14 cellular contexts compared by ENCODE assay signal in genomic region chr1:11045428-11046269, GRCh38. TPM values are rescaled to one million over a fixed set of nuclear protein-coding genes. Genes with fewer than 3 reads are reported as not detected.
A peak's percentile ranks its signal among the peaks of the same experiment; 100 is the strongest.
DNase-seq lines count a peak whose midpoint lies in the region; ATAC-seq, FAIRE-seq and TF ChIP-seq lines count a peak whose summit lies in the region.
"Had no signal": no experiment of that assay in that cellular context is flagged by ENCODE, and none has a peak within 500 bp of the region (broad histone marks: within the 10 kb centered on the region; RNA-seq: fewer than 3 reads in every experiment).

No MANE protein-coding gene starts in this region.

- no peak overlapping the region for H3K18ac ChIP-seq in H9 (ENCODE audit: insufficient read length, low read depth, low read length)

- intact Hi-C loops in GM12878 (cut with micrococcal nuclease; ENCODE audit: unreplicated experiment), result no loop called here

- H4K91ac ChIP-seq in H9 (ENCODE audit: insufficient read length, low read depth, low read length), result no peak overlapping the region

- no peak for TF ChIP-seq POLR2A in GM12878 (IDR thresholded peaks at IDR 0.05; ENCODE audit: low read depth, low read length)

- peak; percentile 93 for DNase-seq in H9
- DNase-seq in GM12878 (ENCODE audit: low read depth, low spot score), result no peak
- DNase-seq in mesenteric fat pad (ENCODE audit: low spot score), result peak; percentile 55
- no peak for DNase-seq in Ammon's horn (ENCODE audit: low spot score)
- DNase-seq: naive B cell, NCI-H1436, NCI-H446 had no signal

- no TSS peak for BruUV-seq in GM12878 (replicated peaks; lab: Mats Ljungman, UMichigan)

- H3K4me3 ChIP-seq in GM12878, result no peak overlapping the region

- H2BK15ac ChIP-seq in H9 (ENCODE audit: low read depth, low read length), result no peak overlapping the region

- TF ChIP-seq CTCF in H9 (conservative IDR thresholded peaks at IDR 0.05) (no peak), GM12878 (IDR thresholded peaks at IDR 0.05 in 2 of 3, conservative IDR thresholded peaks at IDR 0.05 in 1 of 3; ENCODE audit: control insufficient read depth in 2 of 3, extremely low read depth in 1 of 3, insufficient read depth in 1 of 3, low read depth in 3 of 3, low read length in 3 of 3) (no peak)

- ATAC-seq in GM12878 (no peak; the same call in 2 of the 3 replicates), GM21367 (IDR thresholded peaks at IDR 0.05; ENCODE audit: unreplicated experiment) (no peak), GM21528 (IDR thresholded peaks at IDR 0.05; ENCODE audit: low FRiP score, unreplicated experiment) (no peak)
- ATAC-seq: activated CD4-positive, CD25-positive, alpha-beta regulatory T cell treated with anti-CD3 and anti-CD28 coated beads, Interleukin-2, amount 50 U/mL, for 24 hours had no signal

- no peaks in the 10 kb centered on the region for H3K79me1 ChIP-seq in H9 (ENCODE audit: insufficient read depth, low read depth, low read length, poor library complexity, severe bottlenecking)

- WGBS in H9 (ENCODE audit: extremely low coverage, insufficient read length, low lambda C conversion rate), result no CpG with 5 or more reads among the region's 32 CpGs
- WGBS in GM12878 (ENCODE audit: insufficient coverage, insufficient replicate concordance, low lambda C conversion rate, missing lambda C conversion rate), result 56% methylated on average over 30 of the region's 32 CpGs

- H4K20me1 ChIP-seq in H9 (ENCODE audit: control insufficient read depth, insufficient read depth, insufficient read length), result peaks cover 4% of the 10 kb centered on the region
- no peaks in the 10 kb centered on the region for H4K20me1 ChIP-seq in GM12878 (ENCODE audit: control insufficient read depth, insufficient read depth)

- H3K4me1 ChIP-seq in H9 (ENCODE audit: insufficient read depth, low read length) (no peaks in the 10 kb centered on the region), GM12878 (ENCODE audit: control insufficient read depth, insufficient read depth, low read length) (no peaks in the 10 kb centered on the region)

- H3K27ac Mint-ChIP-seq in H9, result peak overlapping the region in 1 of 3 experiments; percentile 23; a peak in 1 of 7 replicates
- H3K27ac Mint-ChIP-seq: activated naive CD8-positive, alpha-beta T cell; naive B cell had no signal

- RAD21 ChIA-PET in GM12878 (lab: Charles Lee; ENCODE audit: unreplicated experiment), result no interaction called here

- FAIRE-seq in GM12878 (lab: Jason Lieb, UNC), result no peak
- FAIRE-seq: frontal cortex had no signal

- H2BK20ac ChIP-seq in H9 (ENCODE audit: low read depth, low read length, poor library complexity, severe bottlenecking), result no peak overlapping the region

- H2AK5ac ChIP-seq in H9 (ENCODE audit: insufficient read length, low read length), result no peak overlapping the region

- SMC1A ChIA-PET in GM12878 (lab: Charles Lee; ENCODE audit: uncharacterized antibody, unreplicated experiment), result interaction anchor here (1.0 kb wide), 1 partner anchor 82 kb away, joined by 3 read pairs; no protein-coding TSS in a partner anchor

- POLR2A ChIA-PET in GM12878 (lab: Charles Lee), result no interaction called here

- H3K14ac ChIP-seq in H9 (ENCODE audit: insufficient read depth, low read length), result no peak overlapping the region

- H3K9me3 ChIP-seq in H9 (ENCODE audit: control insufficient read depth, low read depth, low read length), result no peaks in the 10 kb centered on the region
- no peaks in the 10 kb centered on the region for H3K9me3 ChIP-seq in GM12878 (replicated peaks; ENCODE audit: control insufficient read depth, insufficient read depth, low read length)

- peak overlapping the region; percentile 44 to 53; a peak in 4 of 5 replicates for H3K4me3 Mint-ChIP-seq in H9
- H3K4me3 Mint-ChIP-seq: activated naive CD8-positive, alpha-beta T cell; naive B cell had no signal

- no peak overlapping the region for H3K4ac ChIP-seq in H9 (ENCODE audit: low read depth, low read length)

- no peak overlapping the region for H2BK12ac ChIP-seq in H9 (ENCODE audit: insufficient read length, low read depth, low read length)

- H4K5ac ChIP-seq in H9 (ENCODE audit: insufficient read length, low read depth, low read length), result no peak overlapping the region

- H3K9ac ChIP-seq in H9 (ENCODE audit: extremely low read depth, insufficient read length, low read length), result no peak overlapping the region
- H3K9ac ChIP-seq in GM12878 (ENCODE audit: control insufficient read depth, insufficient read depth, low read length), result no peak overlapping the region

- no peaks in the 10 kb centered on the region for H3K36me3 ChIP-seq in GM12878 (ENCODE audit: control insufficient read depth in 2 of 2, insufficient read depth in 2 of 2, low read length in 1 of 2)

- peaks cover 0 to 1% (median 0%) of the 10 kb centered on the region in 3 experiments; a peak in 1 of 7 replicates for H3K36me3 Mint-ChIP-seq in H9 (ENCODE audit: insufficient read depth in 1 of 3, low read depth in 3 of 3)
- H3K36me3 Mint-ChIP-seq: activated naive CD8-positive, alpha-beta T cell; naive B cell had no signal

- H3K79me2 ChIP-seq in H9 (ENCODE audit: insufficient read depth, low read length) (no peaks in the 10 kb centered on the region), GM12878 (ENCODE audit: control insufficient read depth, insufficient read depth, low read length) (no peaks in the 10 kb centered on the region)

- in situ Hi-C loops in GM12878 (cut with MboI), result no loop called here

- no peak overlapping the region for H2AFZ ChIP-seq in H9 (ENCODE audit: low read length)
- H2AFZ ChIP-seq in GM12878 (ENCODE audit: control insufficient read depth, low read depth, low read length), result no peak overlapping the region

- TF ChIP-seq RAD21 in GM12878 (IDR thresholded peaks at IDR 0.05; ENCODE audit: insufficient read depth, low read depth, low read length), result no peak

- no peak for TF ChIP-seq EP300 in GM12878 (IDR thresholded peaks at IDR 0.05; ENCODE audit: borderline replicate concordance in 1 of 2, control insufficient read depth in 1 of 2, low read depth in 2 of 2, low read length in 2 of 2)

- no peak overlapping the region for H3T11ph ChIP-seq in H9 (ENCODE audit: low read length)

- H3K27ac ChIP-seq in H9 (ENCODE audit: insufficient read length, low read depth, low read length) (no peak overlapping the region), GM12878 (ENCODE audit: control insufficient read depth, insufficient read depth) (no peak overlapping the region)

- no peak overlapping the region for H3K23ac ChIP-seq in H9 (ENCODE audit: insufficient read length, low read depth, low read length)

- no peaks in the 10 kb centered on the region for H3K23me2 ChIP-seq in H9 (ENCODE audit: insufficient read length, low read depth, low read length, poor library complexity, severe bottlenecking)

- no peaks in the 10 kb centered on the region for H3K27me3 Mint-ChIP-seq in H9 (ENCODE audit: low read depth)
- H3K27me3 Mint-ChIP-seq: activated naive CD8-positive, alpha-beta T cell; naive B cell had no signal

- CTCF ChIA-PET in GM12878 (lab: Yijun Ruan, JAX), result interaction anchor here (1.3 kb wide), 1 partner anchor 8 kb away, joined by 7 read pairs; no protein-coding TSS in a partner anchor

- H3K27me3 ChIP-seq in H9 (ENCODE audit: insufficient read depth, low read length), result no peaks in the 10 kb centered on the region
- no peaks in the 10 kb centered on the region for H3K27me3 ChIP-seq in GM12878 (replicated peaks in 1 of 2; ENCODE audit: control insufficient read depth in 2 of 2, insufficient read depth in 2 of 2, low read length in 1 of 2)

- no peak overlapping the region for H2BK120ac ChIP-seq in H9 (ENCODE audit: low read depth, low read length, poor library complexity, severe bottlenecking)

- peaks cover 4 to 5% of the 10 kb centered on the region in 2 experiments for H3K4me1 Mint-ChIP-seq in H9
- H3K4me1 Mint-ChIP-seq: naive B cell had no signal

- no peak overlapping the region for H3K4me2 ChIP-seq in H9 (ENCODE audit: insufficient read depth, insufficient read length, low read length)
- H3K4me2 ChIP-seq in GM12878 (ENCODE audit: control insufficient read depth, insufficient read depth), result no peak overlapping the region

- H2BK5ac ChIP-seq in H9 (ENCODE audit: insufficient read length, low read length), result no peak overlapping the region

- no peak overlapping the region for H3K56ac ChIP-seq in H9 (ENCODE audit: insufficient read length, low read depth, low read length)

- no peaks in the 10 kb centered on the region for H3K9me3 Mint-ChIP-seq in H9
- H3K9me3 Mint-ChIP-seq: naive B cell had no signal

- H4K8ac ChIP-seq in H9 (replicated peaks; ENCODE audit: insufficient read length, low read depth, low read length), result no peak overlapping the region

RNA-seq across cellular contexts. Expression of gene MASP2, which starts 1.4 kb away (rescaled TPM):
- total RNA-seq in H9 (2021) (0.46 and 0.57 TPM in 2 replicates), GM12878 (2014; rRNA removed) (0.05 TPM in 1 of 2 replicates, not detected in the other), GM12878 (2014; rRNA removed; fragmentation: Illumina TruSeq; extraction: Trizol) (0.04 TPM in 1 of 2 replicates, not detected in the other), GM12878 (2021) (not detected in 2 replicates), mesenteric fat pad (not detected)
- total RNA-seq in GM12878 (2013; cell fraction: nucleolus; rRNA removed), result 0.25 TPM in 1 of 2 replicates, not detected in the other
- 5.6 TPM for polyA plus RNA-seq in GM12878 (2011; ENCODE audit: low read depth)
- polyA plus RNA-seq in GM12878 (2011; rRNA removed) (not detected in 2 replicates), GM12878 (2014; fragmentation: Illumina TruSeq; extraction: Trizol) (not detected in 2 replicates), GM12878 (2014; fragmentation: Nextera tagmentation; extraction: Ambion mirVana) (under 1 TPM in 1 of 2 experiments, not detected in 1; 0.06 TPM), GM12878 (2014; rRNA removed) (not detected in 2 replicates), GM12878 (2016; fragmentation: Nextera tagmentation; extraction: Ambion mirVana) (under 1 TPM in 1 of 2 experiments, not detected in 1; 0.21 TPM)
- polyA plus RNA-seq in GM12878 (2011; cell fraction: cytosol; rRNA removed), result not detected in 2 replicates
- not detected in 2 replicates for polyA plus RNA-seq in GM12878 (2011; cell fraction: nucleus; rRNA removed)
- polyA plus RNA-seq in GM12878 (2012), result 2.0 and 5.9 TPM in 2 replicates
- not detected in 2 replicates for polyA minus RNA-seq in GM12878 (2011; rRNA and poly(A)+ RNA removed)
- not detected in 2 replicates for polyA minus RNA-seq in GM12878 (2011; cell fraction: cytosol; rRNA and poly(A)+ RNA removed)
- not detected in 2 replicates for polyA minus RNA-seq in GM12878 (2011; cell fraction: nucleus; rRNA and poly(A)+ RNA removed)
- total RNA-seq: cardiac septum, frontal cortex had no signal
- polyA plus RNA-seq: BJ had no signal

RNA-seq across cellular contexts. Expression of gene SRM, which starts 14.2 kb away (rescaled TPM):
- total RNA-seq in H9 (2021), result 196 and 212 TPM in 2 replicates
- 17.2 and 20.5 TPM in 2 replicates for total RNA-seq in GM12878 (2013; cell fraction: nucleolus; rRNA removed)
- 49.9 and 81.2 TPM in 2 replicates for total RNA-seq in GM12878 (2014; rRNA removed)
- total RNA-seq in GM12878 (2014; rRNA removed; fragmentation: Illumina TruSeq; extraction: Trizol), result 40.6 and 43.0 TPM in 2 replicates
- total RNA-seq in GM12878 (2021), result 249 and 255 TPM in 2 replicates
- polyA plus RNA-seq in GM12878 (2011; ENCODE audit: low read depth), result 48.6 TPM
- 11.0 and 22.2 TPM in 2 replicates for polyA plus RNA-seq in GM12878 (2011; rRNA removed)
- polyA plus RNA-seq in GM12878 (2011; cell fraction: cytosol; rRNA removed), result 70.7 and 73.8 TPM in 2 replicates
- 44.6 and 69.9 TPM in 2 replicates for polyA plus RNA-seq in GM12878 (2011; cell fraction: nucleus; rRNA removed)
- 130 and 136 TPM in 2 replicates for polyA plus RNA-seq in GM12878 (2012)
- polyA plus RNA-seq in GM12878 (2014; fragmentation: Illumina TruSeq; extraction: Trizol), result 59.5 and 133 TPM in 2 replicates
- 10 to 100 TPM; 16.7 to 46.6 TPM for polyA plus RNA-seq in GM12878 (2014; fragmentation: Nextera tagmentation; extraction: Ambion mirVana)
- 142 and 185 TPM in 2 replicates for polyA plus RNA-seq in GM12878 (2014; rRNA removed)
- polyA plus RNA-seq in GM12878 (2016; fragmentation: Nextera tagmentation; extraction: Ambion mirVana), result 100 to 1,000 TPM in 1 of 2 experiments, 10 to 100 TPM in 1; 81.1 to 155 TPM
- 40.4 and 67.7 TPM in 2 replicates for polyA minus RNA-seq in GM12878 (2011; rRNA and poly(A)+ RNA removed)
- polyA minus RNA-seq in GM12878 (2011; cell fraction: cytosol; rRNA and poly(A)+ RNA removed), result 56.3 and 73.1 TPM in 2 replicates
- 15.0 and 34.0 TPM in 2 replicates for polyA minus RNA-seq in GM12878 (2011; cell fraction: nucleus; rRNA and poly(A)+ RNA removed)
- 103 TPM for total RNA-seq in mesenteric fat pad

RNA-seq across cellular contexts. Expression of gene TARDBP, which starts 33.2 kb away (rescaled TPM):
- total RNA-seq in H9 (2021), result 207 and 209 TPM in 2 replicates
- 172 and 179 TPM in 2 replicates for total RNA-seq in GM12878 (2013; cell fraction: nucleolus; rRNA removed)
- total RNA-seq in GM12878 (2014; rRNA removed), result 55.6 and 64.1 TPM in 2 replicates
- total RNA-seq in GM12878 (2014; rRNA removed; fragmentation: Illumina TruSeq; extraction: Trizol), result 124 and 135 TPM in 2 replicates
- total RNA-seq in GM12878 (2021), result 155 and 174 TPM in 2 replicates
- polyA plus RNA-seq in GM12878 (2011; ENCODE audit: low read depth), result 89.3 TPM
- 209 and 284 TPM in 2 replicates for polyA plus RNA-seq in GM12878 (2011; rRNA removed)
- 92.3 and 131 TPM in 2 replicates for polyA plus RNA-seq in GM12878 (2011; cell fraction: cytosol; rRNA removed)
- polyA plus RNA-seq in GM12878 (2011; cell fraction: nucleus; rRNA removed), result 210 and 304 TPM in 2 replicates
- polyA plus RNA-seq in GM12878 (2012), result 145 and 148 TPM in 2 replicates
- polyA plus RNA-seq in GM12878 (2014; fragmentation: Illumina TruSeq; extraction: Trizol), result 318 and 350 TPM in 2 replicates
- 100 to 1,000 TPM in 1 of 2 experiments, 10 to 100 TPM in 1; 76.1 to 171 TPM for polyA plus RNA-seq in GM12878 (2014; fragmentation: Nextera tagmentation; extraction: Ambion mirVana)
- polyA plus RNA-seq in GM12878 (2014; rRNA removed), result 212 and 257 TPM in 2 replicates
- 100 to 1,000 TPM; 251 to 253 TPM for polyA plus RNA-seq in GM12878 (2016; fragmentation: Nextera tagmentation; extraction: Ambion mirVana)
- polyA minus RNA-seq in GM12878 (2011; rRNA and poly(A)+ RNA removed), result 90.0 and 129 TPM in 2 replicates
- polyA minus RNA-seq in GM12878 (2011; cell fraction: cytosol; rRNA and poly(A)+ RNA removed), result 54.4 and 74.5 TPM in 2 replicates
- polyA minus RNA-seq in GM12878 (2011; cell fraction: nucleus; rRNA and poly(A)+ RNA removed), result 68.2 and 109 TPM in 2 replicates
- total RNA-seq in mesenteric fat pad, result 128 TPM

RNA-seq across cellular contexts. Expression of gene EXOSC10, which starts 54.0 kb away (rescaled TPM):
- total RNA-seq in H9 (2021), result 83.4 and 89.0 TPM in 2 replicates
- total RNA-seq in GM12878 (2013; cell fraction: nucleolus; rRNA removed), result 139 and 147 TPM in 2 replicates
- 70.3 and 81.2 TPM in 2 replicates for total RNA-seq in GM12878 (2014; rRNA removed)
- 54.3 and 58.3 TPM in 2 replicates for total RNA-seq in GM12878 (2014; rRNA removed; fragmentation: Illumina TruSeq; extraction: Trizol)
- 60.0 and 62.5 TPM in 2 replicates for total RNA-seq in GM12878 (2021)
- polyA plus RNA-seq in GM12878 (2011; ENCODE audit: low read depth), result 31.0 TPM
- 52.8 and 60.4 TPM in 2 replicates for polyA plus RNA-seq in GM12878 (2011; rRNA removed)
- polyA plus RNA-seq in GM12878 (2011; cell fraction: cytosol; rRNA removed), result 60.7 and 64.8 TPM in 2 replicates
- polyA plus RNA-seq in GM12878 (2011; cell fraction: nucleus; rRNA removed), result 155 and 161 TPM in 2 replicates
- polyA plus RNA-seq in GM12878 (2012), result 41.6 and 44.9 TPM in 2 replicates
- 75.6 and 78.9 TPM in 2 replicates for polyA plus RNA-seq in GM12878 (2014; fragmentation: Illumina TruSeq; extraction: Trizol)
- polyA plus RNA-seq in GM12878 (2014; fragmentation: Nextera tagmentation; extraction: Ambion mirVana), result 10 to 100 TPM; 16.2 to 16.7 TPM
- polyA plus RNA-seq in GM12878 (2014; rRNA removed), result 70.7 and 76.0 TPM in 2 replicates
- 10 to 100 TPM; 78.6 to 86.5 TPM for polyA plus RNA-seq in GM12878 (2016; fragmentation: Nextera tagmentation; extraction: Ambion mirVana)
- polyA minus RNA-seq in GM12878 (2011; rRNA and poly(A)+ RNA removed), result 62.0 and 63.1 TPM in 2 replicates
- 15.4 and 19.5 TPM in 2 replicates for polyA minus RNA-seq in GM12878 (2011; cell fraction: cytosol; rRNA and poly(A)+ RNA removed)
- 39.3 and 59.6 TPM in 2 replicates for polyA minus RNA-seq in GM12878 (2011; cell fraction: nucleus; rRNA and poly(A)+ RNA removed)
- total RNA-seq in mesenteric fat pad, result 46.8 TPM

Comparison
In these comparisons a context has a peak if more than half of its experiments do, and no peak if none do; other contexts are left out.
1. DNase-seq: peak in H9 (single experiment) and mesenteric fat pad (single experiment); none in GM12878 (single experiment) and Ammon's horn (single experiment).